In genomic region chr10:21509391-21510217, GRCh38 we compare ENCODE assay signal across 9 cellular contexts. TPM values are rescaled to one million over a fixed set of nuclear protein-coding genes. Genes with fewer than 3 reads are reported as not detected.
DNase-seq lines count a peak whose midpoint lies in the region; ATAC-seq, FAIRE-seq and TF ChIP-seq lines count a peak whose summit lies in the region.
"Had no signal": no experiment of that assay in that cellular context is flagged by ENCODE, and none has a peak within 500 bp of the region (broad histone marks: within the 10 kb centered on the region; RNA-seq: fewer than 3 reads in every experiment).

No MANE protein-coding gene starts in this region.

- TF ChIP-seq POLR2A in gastroesophageal sphincter (IDR thresholded peaks at IDR 0.05) = no peak
- no peak for TF ChIP-seq POLR2A in upper lobe of left lung (IDR thresholded peaks at IDR 0.05)
- TF ChIP-seq POLR2A in body of pancreas (IDR thresholded peaks at IDR 0.05) = no peak
- no peak for TF ChIP-seq POLR2A in GM18505 (IDR thresholded peaks at IDR 0.05; ENCODE audit: borderline replicate concordance, extremely low read depth, insufficient read depth, insufficient read length)

- H3K4me3 Mint-ChIP-seq in astrocyte (ENCODE audit: unreplicated experiment) = peak overlapping the region; percentile 56
- H3K4me3 Mint-ChIP-seq: activated CD4-positive, alpha-beta T cell treated with anti-CD3 and anti-CD28 coated beads for 36 hours had no signal

- H3K4me3 ChIP-seq in astrocyte (ENCODE audit: insufficient read depth, low read depth, low read length) (peak overlapping the region; percentile 35), gastroesophageal sphincter (peak overlapping the region; percentile 34 to 55), neural cell (ENCODE audit: low read length) (peak overlapping the region; percentile 77), upper lobe of left lung (peak overlapping the region in 3 of 4 donors; percentile 33 to 48 (median 47)), body of pancreas (no peak overlapping the region)

- H3K9ac ChIP-seq in astrocyte (ENCODE audit: low read length) (peak overlapping the region; percentile 59), neural cell (ENCODE audit: low read length) (peak overlapping the region; percentile 67)

- intact Hi-C loops in body of pancreas (cut with DNase I) = no loop called here

- ATAC-seq in gastroesophageal sphincter = peak; percentile 10
- peak in 1 of 2 donors; percentile 11 for ATAC-seq in upper lobe of left lung (ENCODE audit: low FRiP score in 2 of 2)
- ATAC-seq in body of pancreas = no peak
- ATAC-seq in GM18505 (IDR thresholded peaks at IDR 0.05; ENCODE audit: unreplicated experiment) = no peak
- ATAC-seq: activated CD4-positive, alpha-beta T cell treated with anti-CD3 and anti-CD28 coated beads for 36 hours had no signal

- H3K9me2 ChIP-seq in neural cell (ENCODE audit: insufficient read depth, low read length) = no peaks in the 10 kb centered on the region

- WGBS in gastroesophageal sphincter (ENCODE audit: low coverage in 1 of 2), 2 donors = 39 to 91% methylated on average over 3 to 8 of the region's 55 CpGs
- WGBS in upper lobe of left lung, 2 donors = 84 to 91% methylated on average over 34 to 55 of the region's 55 CpGs
- 81 to 95% methylated on average over 36 to 55 of the region's 55 CpGs for WGBS in body of pancreas, 2 donors

- TF ChIP-seq CTCF in astrocyte (IDR thresholded peaks at IDR 0.05; ENCODE audit: insufficient read depth, low read depth, low read length) (no peak), gastroesophageal sphincter (IDR thresholded peaks at IDR 0.05) (no peak), neural cell (IDR thresholded peaks at IDR 0.05; ENCODE audit: poor library complexity, severe bottlenecking) (no peak), upper lobe of left lung (IDR thresholded peaks at IDR 0.05) (no peak), body of pancreas (IDR thresholded peaks at IDR 0.05) (no peak)

- H3K36me3 ChIP-seq in astrocyte (ENCODE audit: insufficient read depth, low read length) (no peaks in the 10 kb centered on the region), gastroesophageal sphincter (no peaks in the 10 kb centered on the region), neural cell (ENCODE audit: insufficient read depth, low read length) (no peaks in the 10 kb centered on the region), upper lobe of left lung (no peaks in the 10 kb centered on the region), body of pancreas (replicated peaks in 1 of 2; ENCODE audit: insufficient read depth in 1 of 2, low read depth in 2 of 2) (no peaks in the 10 kb centered on the region)

- H3K27ac ChIP-seq in astrocyte (ENCODE audit: low read depth, low read length) (peak overlapping the region; percentile 33), gastroesophageal sphincter (peak overlapping the region in 2 of 4 donors; percentile 31 to 62), neural cell (ENCODE audit: low read length) (peak overlapping the region; percentile 8), upper lobe of left lung (peak overlapping the region in 1 of 4 donors; percentile 49), body of pancreas (no peak overlapping the region)

- H3K27me3 ChIP-seq in astrocyte (ENCODE audit: insufficient read depth, low read length) = no peaks in the 10 kb centered on the region
- no peaks in the 10 kb centered on the region for H3K27me3 ChIP-seq in gastroesophageal sphincter
- peaks cover 42% of the 10 kb centered on the region for H3K27me3 ChIP-seq in neural cell (ENCODE audit: insufficient read depth, low read depth, low read length)
- peaks cover 0 to 2% (median 0%) of the 10 kb centered on the region in 4 donors for H3K27me3 ChIP-seq in upper lobe of left lung
- H3K27me3 ChIP-seq in body of pancreas = no peaks in the 10 kb centered on the region

- H3K4me2 ChIP-seq in astrocyte (ENCODE audit: low read length) (peak overlapping the region; percentile 82), neural cell (ENCODE audit: low read length) (peak overlapping the region; percentile 50)

- H2AFZ ChIP-seq in astrocyte (ENCODE audit: low read depth, low read length) = peak overlapping the region; percentile 89
- H2AFZ ChIP-seq in neural cell (ENCODE audit: low read depth, low read length) = no peak overlapping the region

- H3K9me3 ChIP-seq in astrocyte (ENCODE audit: insufficient read depth, low read depth, low read length) = no peaks in the 10 kb centered on the region
- H3K9me3 ChIP-seq in gastroesophageal sphincter = no peaks in the 10 kb centered on the region
- H3K9me3 ChIP-seq in neural cell (ENCODE audit: low read length) = no peaks in the 10 kb centered on the region
- H3K9me3 ChIP-seq in upper lobe of left lung = no peaks in the 10 kb centered on the region
- H3K9me3 ChIP-seq in body of pancreas = no peaks in the 10 kb centered on the region

- no peaks in the 10 kb centered on the region for H3K27me3 Mint-ChIP-seq in astrocyte (ENCODE audit: low read depth, unreplicated experiment)

- H3K4me1 Mint-ChIP-seq in astrocyte (ENCODE audit: low read depth, unreplicated experiment) = peaks cover 47% of the 10 kb centered on the region
- H3K4me1 Mint-ChIP-seq: activated CD4-positive, alpha-beta T cell treated with anti-CD3 and anti-CD28 coated beads for 36 hours had no signal

- peaks cover 28% of the 10 kb centered on the region for H3K79me2 ChIP-seq in astrocyte (ENCODE audit: insufficient read depth, low read length)
- H3K79me2 ChIP-seq in neural cell (replicated peaks; ENCODE audit: insufficient read depth, low read length) = peaks cover 98% of the 10 kb centered on the region

- no peak for DNase-seq in astrocyte (ENCODE audit: low read depth)
- peak in 1 of 2 donors; percentile 82 for DNase-seq in upper lobe of left lung
- DNase-seq in NCI-H146 treated with DMSO at 0.1 percent for 48 hours (lab: John Stamatoyannopoulos, UW; ENCODE audit: unreplicated experiment) = no peak
- DNase-seq in body of pancreas = no peak
- DNase-seq: activated CD4-positive, alpha-beta T cell treated with anti-CD3 and anti-CD28 coated beads for 36 hours had no signal

- H3K4me1 ChIP-seq in astrocyte (ENCODE audit: insufficient read depth, low read length) (peaks cover 31% of the 10 kb centered on the region), gastroesophageal sphincter (peaks cover 0 to 26% (median 6%) of the 10 kb centered on the region in 3 donors), upper lobe of left lung (peaks cover 0 to 14% (median 2%) of the 10 kb centered on the region in 4 donors), body of pancreas (no peaks in the 10 kb centered on the region)

- TF ChIP-seq EP300 in gastroesophageal sphincter (IDR thresholded peaks at IDR 0.05) = no peak
- no peak for TF ChIP-seq EP300 in neural cell (conservative IDR thresholded peaks at IDR 0.05; ENCODE audit: poor library complexity, severe bottlenecking)
- no peak for TF ChIP-seq EP300 in upper lobe of left lung (IDR thresholded peaks at IDR 0.05)

- no peaks in the 10 kb centered on the region for H3F3A ChIP-seq in neural cell (ENCODE audit: insufficient read depth, low read length, poor library complexity, severe bottlenecking)

- no peak for TF ChIP-seq RAD21 in neural cell (conservative IDR thresholded peaks at IDR 0.05)

- FAIRE-seq in astrocyte (lab: Jason Lieb, UNC) = no peak

- H4K20me1 ChIP-seq in astrocyte (ENCODE audit: insufficient read depth, low read length) (no peaks in the 10 kb centered on the region), neural cell (ENCODE audit: insufficient read depth) (no peaks in the 10 kb centered on the region)

- H3K27ac Mint-ChIP-seq in astrocyte (ENCODE audit: unreplicated experiment) = peak overlapping the region; percentile 75
- H3K27ac Mint-ChIP-seq: activated CD4-positive, alpha-beta T cell treated with anti-CD3 and anti-CD28 coated beads for 36 hours had no signal

- no peaks in the 10 kb centered on the region for H3K9me3 Mint-ChIP-seq in astrocyte (ENCODE audit: unreplicated experiment)

- H3K36me3 Mint-ChIP-seq in astrocyte (ENCODE audit: low read depth, unreplicated experiment) = no peaks in the 10 kb centered on the region

TF ChIP-seq in neural cell, 6 proteins besides CTCF, POLR2A, EP300 and RAD21:
- TF ChIP-seq POLR2AphosphoS5 (IDR thresholded peaks at IDR 0.05) = peak; percentile 40
- TF ChIP-seq EZH2 (IDR thresholded peaks at IDR 0.05; ENCODE audit: borderline replicate concordance, insufficient read depth, low read length, poor library complexity, severe bottlenecking) = no peak
TF ChIP-seq in neural cell: peak in this region for 1.

RNA-seq across cellular contexts. Expression of gene SKIDA1, which starts 15.9 kb away (rescaled TPM):
- total RNA-seq in astrocyte (5.9 and 7.8 TPM in 2 replicates), gastroesophageal sphincter (1 to 10 TPM in 2 of 4 donors, under 1 TPM in 2; 0.74 to 6.5 (median 2.1) TPM), upper lobe of left lung (1 to 10 TPM in 2 of 6 donors, under 1 TPM in 4; under 0.01 to 1.6 (median 0.86) TPM), body of pancreas (1 to 10 TPM in 1 of 2 donors, under 1 TPM in 1; 0.78 to 1.3 TPM)
- 3.7 and 4.8 TPM in 2 replicates for polyA plus RNA-seq in neural cell
- 27.6 and 31.9 TPM in 2 replicates for polyA minus RNA-seq in neural cell
- total RNA-seq: mononuclear cell had no signal

RNA-seq across cellular contexts. Expression of gene MLLT10, which starts 24.4 kb away (rescaled TPM):
- 33.7 and 46.9 TPM in 2 replicates for total RNA-seq in astrocyte
- 10 to 100 TPM; 27.2 to 52.1 (median 39.0) TPM for total RNA-seq in gastroesophageal sphincter
- 31.0 and 34.0 TPM in 2 replicates for polyA plus RNA-seq in neural cell
- 69.6 and 78.3 TPM in 2 replicates for polyA minus RNA-seq in neural cell
- total RNA-seq in upper lobe of left lung = 10 to 100 TPM; 40.1 to 63.9 (median 53.9) TPM
- total RNA-seq in body of pancreas = 10 to 100 TPM; 23.7 to 30.1 TPM

Comparison
In these comparisons a context has a peak if more than half of its experiments do, and no peak if none do; other contexts are left out.
1. H3K27ac ChIP-seq: peak in astrocyte (single experiment) and neural cell (single experiment); none in body of pancreas (0 of 4).
2. H3K4me3 ChIP-seq: peak in astrocyte (single experiment), gastroesophageal sphincter (2 of 2), neural cell (single experiment) and upper lobe of left lung (3 of 4); none in body of pancreas (0 of 2).